Comparison of ENCODE assay signal across 27 cellular contexts in the genomic region with DNA sequence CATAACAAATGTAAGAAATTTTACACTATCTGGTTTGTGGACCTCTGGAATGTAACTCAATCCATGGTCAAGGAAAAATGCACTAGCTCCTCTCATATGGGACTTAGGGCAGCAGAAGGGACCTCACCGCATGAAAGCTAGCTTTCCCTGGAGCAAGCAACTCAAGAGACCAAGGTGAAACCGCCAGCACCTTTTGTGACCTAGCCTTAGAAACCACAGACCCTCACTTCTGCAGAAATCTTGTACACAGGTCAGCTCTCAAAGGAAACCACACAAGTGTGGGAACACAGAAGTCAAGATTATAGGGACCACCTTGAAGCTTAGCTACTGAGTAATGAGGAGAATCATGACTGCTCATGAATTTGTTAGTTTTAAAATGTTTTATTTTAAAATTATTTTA.
"Had no signal": no experiment of that assay in that cellular context is flagged by ENCODE, and none has a peak within 500 bp of the region (broad histone marks: within the 10 kb centered on the region; RNA-seq: fewer than 3 reads in every experiment).

No MANE protein-coding gene starts in this region.

- H3K36me3 ChIP-seq: breast epithelium, esophagus squamous epithelium, left lung, lower lobe of right lung, right atrium auricular region, suprapubic skin, tibial artery, upper lobe of right lung had no signal

- H3K9me3 ChIP-seq: esophagus squamous epithelium, lower lobe of right lung, suprapubic skin, tibial artery, upper lobe of right lung had no signal

- H3K4me1 Mint-ChIP-seq: activated CD8-positive, alpha-beta memory T cell treated with anti-CD3 and anti-CD28 coated beads, Interleukin-2, amount 10 ng/mL, durations not matched to agents 7 days and 5 days; activated naive CD4-positive, alpha-beta T cell treated with anti-CD3 and anti-CD28 coated beads, Interleukin-2, amount 50 U/mL, for 24 hours; activated naive CD8-positive, alpha-beta T cell treated with anti-CD3 and anti-CD28 coated beads, Interleukin-2, amount 50 U/mL, for 24 hours; natural killer cell had no signal

- DNase-seq: activated CD4-positive, alpha-beta T cell treated with anti-CD3 and anti-CD28 coated beads for 1 hour; activated CD4-positive, alpha-beta T cell treated with anti-CD3 and anti-CD28 coated beads, Interleukin-2, amount 50 U/mL, for 1 hour; activated CD8-positive, alpha-beta memory T cell treated with anti-CD3 and anti-CD28 coated beads, Interleukin-2, amount 10 ng/mL, durations not matched to agents 7 days and 5 days; activated CD8-positive, alpha-beta T cell treated with anti-CD3 and anti-CD28 coated beads, Interleukin-2, amount 10 ng/mL, durations not matched to agents 7 days and 5 days; activated naive CD8-positive, alpha-beta T cell treated with anti-CD3 and anti-CD28 coated beads, Interleukin-2, amount 50 U/mL, for 24 hours; activated T-cell treated with anti-CD3 and anti-CD28 coated beads, Interleukin-2, amount 50 U/mL, for 48 hours; central memory CD4-positive, alpha-beta T cell; effector CD8-positive, alpha-beta T cell; esophagus squamous epithelium; foreskin melanocyte; left lung; lower lobe of right lung; mesenchymal stem cell; natural killer cell; stimulated activated CD4-positive, alpha-beta T cell treated with anti-CD3 and anti-CD28 coated beads, Interleukin-15, amount 100 ng/mL, for 24 hours; stimulated activated naive CD4-positive, alpha-beta T cell; tibial artery; upper lobe of right lung had no signal

- FAIRE-seq: endometrium, islet of Langerhans had no signal

- H3K4me3 Mint-ChIP-seq: activated CD8-positive, alpha-beta memory T cell treated with anti-CD3 and anti-CD28 coated beads, Interleukin-2, amount 10 ng/mL, durations not matched to agents 7 days and 5 days; activated CD8-positive, alpha-beta T cell treated with anti-CD3 and anti-CD28 coated beads, Interleukin-2, amount 10 ng/mL, durations not matched to agents 7 days and 5 days; activated naive CD4-positive, alpha-beta T cell treated with anti-CD3 and anti-CD28 coated beads, Interleukin-2, amount 50 U/mL, for 24 hours; activated naive CD8-positive, alpha-beta T cell treated with anti-CD3 and anti-CD28 coated beads, Interleukin-2, amount 50 U/mL, for 24 hours; dendritic cell treated with granulocyte-macrophage colony-stimulating factor and Interleukin-4, amounts not matched to agents 40 ng/mL and 50 ng/mL, for 4 days; natural killer cell had no signal

- H3K27ac ChIP-seq: breast epithelium, epithelial cell of prostate, esophagus squamous epithelium, left lung, lower lobe of right lung, right atrium auricular region, suprapubic skin, tibial artery, upper lobe of right lung had no signal

- H3K4me1 ChIP-seq: breast epithelium, esophagus squamous epithelium, left lung, lower lobe of right lung, right atrium auricular region, suprapubic skin, tibial artery, upper lobe of right lung had no signal

- H3K27me3 ChIP-seq: breast epithelium, esophagus squamous epithelium, left lung, right atrium auricular region, suprapubic skin, tibial artery, upper lobe of right lung had no signal

- H3K27ac Mint-ChIP-seq: activated CD8-positive, alpha-beta memory T cell treated with anti-CD3 and anti-CD28 coated beads, Interleukin-2, amount 10 ng/mL, durations not matched to agents 7 days and 5 days; activated CD8-positive, alpha-beta T cell treated with anti-CD3 and anti-CD28 coated beads, Interleukin-2, amount 10 ng/mL, durations not matched to agents 7 days and 5 days; activated naive CD4-positive, alpha-beta T cell treated with anti-CD3 and anti-CD28 coated beads, Interleukin-2, amount 50 U/mL, for 24 hours; activated naive CD8-positive, alpha-beta T cell treated with anti-CD3 and anti-CD28 coated beads, Interleukin-2, amount 50 U/mL, for 24 hours; activated T-helper 2 cell treated with anti-CD3 and anti-CD28 coated beads, Interferon-gamma antibody, Interleukin-2, Interleukin-4, amounts not matched to agents 10 μg/mL and 5 μg/mL and 100 μg/mL, durations not matched to agents 14 hours and 24 hours and 36 hours; dendritic cell treated with granulocyte-macrophage colony-stimulating factor and Interleukin-4, amounts not matched to agents 40 ng/mL and 50 ng/mL, for 4 days; natural killer cell had no signal

- H3K4me3 ChIP-seq: breast epithelium, esophagus squamous epithelium, left lung, lower lobe of right lung, right atrium auricular region, suprapubic skin, tibial artery, upper lobe of right lung had no signal

- H3K36me3 Mint-ChIP-seq: activated CD8-positive, alpha-beta memory T cell treated with anti-CD3 and anti-CD28 coated beads, Interleukin-2, amount 10 ng/mL, durations not matched to agents 7 days and 5 days; activated naive CD4-positive, alpha-beta T cell treated with anti-CD3 and anti-CD28 coated beads, Interleukin-2, amount 50 U/mL, for 24 hours had no signal

- ATAC-seq: activated CD8-positive, alpha-beta memory T cell treated with anti-CD3 and anti-CD28 coated beads, Interleukin-2, amount 10 ng/mL, durations not matched to agents 7 days and 5 days; activated CD8-positive, alpha-beta T cell treated with anti-CD3 and anti-CD28 coated beads, Interleukin-2, amount 10 ng/mL, durations not matched to agents 7 days and 5 days; activated naive CD8-positive, alpha-beta T cell treated with anti-CD3 and anti-CD28 coated beads, Interleukin-2, amount 50 U/mL, for 24 hours; left lung; lower lobe of right lung; natural killer cell; upper lobe of right lung had no signal

- H3K27me3 Mint-ChIP-seq: activated CD8-positive, alpha-beta memory T cell treated with anti-CD3 and anti-CD28 coated beads, Interleukin-2, amount 10 ng/mL, durations not matched to agents 7 days and 5 days; activated naive CD4-positive, alpha-beta T cell treated with anti-CD3 and anti-CD28 coated beads, Interleukin-2, amount 50 U/mL, for 24 hours; activated naive CD8-positive, alpha-beta T cell treated with anti-CD3 and anti-CD28 coated beads, Interleukin-2, amount 50 U/mL, for 24 hours; dendritic cell treated with granulocyte-macrophage colony-stimulating factor and Interleukin-4, amounts not matched to agents 40 ng/mL and 50 ng/mL, for 4 days had no signal

- H3K9me3 Mint-ChIP-seq: activated naive CD8-positive, alpha-beta T cell treated with anti-CD3 and anti-CD28 coated beads, Interleukin-2, amount 50 U/mL, for 24 hours had no signal
